ENCODE assay signal across 2 cellular contexts in genomic region chr1:3910049-3910731, GRCh38.
A peak's percentile ranks its signal among the peaks of the same experiment; 100 is the strongest.
TF ChIP-seq lines count a peak whose summit lies in the region.

No MANE protein-coding gene starts in this region.

TF ChIP-seq in HCT116, 20 proteins besides CTCF, POLR2A, EP300 and RAD21:
- no peak for TF ChIP-seq CEBPB (IDR thresholded peaks at IDR 0.05; ENCODE audit: low read depth)
- TF ChIP-seq EGR1 (IDR thresholded peaks at IDR 0.05; ENCODE audit: low read depth), result no peak
- no peak for TF ChIP-seq JUND (IDR thresholded peaks at IDR 0.05)
- TF ChIP-seq SP1 (IDR thresholded peaks at IDR 0.05; ENCODE audit: low read depth), result no peak
- no peak for TF ChIP-seq ZFX (IDR thresholded peaks at IDR 0.05)
- TF ChIP-seq POLR2AphosphoS5 (IDR thresholded peaks at IDR 0.05; ENCODE audit: low read depth, low read length), result no peak
- TF ChIP-seq EZH2 (IDR thresholded peaks at IDR 0.05), result no peak
- TF ChIP-seq ATF3 (IDR thresholded peaks at IDR 0.05), result no peak
- TF ChIP-seq CBX3 (IDR thresholded peaks at IDR 0.05; ENCODE audit: low read depth), result no peak
TF ChIP-seq in HCT116: peak in this region for 0.

TF ChIP-seq in HepG2, 621 proteins besides CTCF, POLR2A, EP300 and RAD21:
- TF ChIP-seq NR2F1 (CRISPR knock-in tag; IDR thresholded peaks at IDR 0.05) (no peak), AGO2 (optimal IDR thresholded peaks at IDR 0.05; ENCODE audit: low read depth, low read length) (peak; percentile 78)
